Comparison of ENCODE assay signal across 8 cellular contexts in the genomic region with DNA sequence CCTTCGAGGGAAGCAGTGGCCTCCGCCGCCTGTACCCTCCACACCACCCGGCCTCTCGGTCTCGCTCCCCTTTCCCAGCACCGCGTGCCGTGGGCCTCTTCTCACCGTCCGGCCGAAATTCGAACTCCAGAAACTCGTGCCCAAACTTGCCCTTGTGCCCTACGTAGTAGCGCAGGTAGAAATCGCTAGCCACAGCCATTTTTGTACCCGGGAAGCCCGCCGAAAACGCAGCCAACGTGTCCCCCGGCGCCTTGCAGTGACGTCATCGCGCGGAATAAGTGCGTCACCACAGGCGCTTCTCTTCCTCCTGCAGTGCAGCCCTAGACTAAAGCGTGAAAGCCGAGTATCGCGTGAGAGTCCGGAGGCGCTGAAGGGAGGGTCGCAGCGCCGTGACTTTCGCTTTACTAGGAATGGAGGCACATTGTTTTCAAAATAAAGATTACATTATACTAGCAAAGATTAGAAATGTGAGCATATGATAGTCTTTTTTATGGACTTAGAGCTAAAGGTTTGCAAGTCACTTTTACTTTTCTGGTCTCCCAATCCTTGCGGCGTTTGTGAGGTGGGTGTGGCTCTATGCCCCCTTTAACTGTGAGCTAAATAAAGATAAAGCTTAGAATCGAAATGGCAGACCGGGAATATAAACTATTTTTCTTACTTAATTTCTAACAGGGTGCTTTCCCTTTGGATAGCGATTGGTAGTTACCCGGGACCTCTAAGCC. TPM values are rescaled to one million over a fixed set of nuclear protein-coding genes. Genes with fewer than 3 reads are reported as not detected.
DNase-seq lines count a peak whose midpoint lies in the region; ATAC-seq and TF ChIP-seq lines count a peak whose summit lies in the region.

A gene (minus strand): TSS at position 276 of the 722 bp plus-strand sequence. CDS start 77 bp downstream, at position 199.

- H3K36me3 Mint-ChIP-seq in T-helper 17 cell (ENCODE audit: low read depth), result peaks cover 2% of the 10 kb centered on the region
- peaks cover 10% of the 10 kb centered on the region for H3K36me3 Mint-ChIP-seq in progenitor cell of endocrine pancreas (ENCODE audit: insufficient read depth)

- TF ChIP-seq CTCF in left ventricle myocardium inferior (IDR thresholded peaks at IDR 0.05; ENCODE audit: borderline replicate concordance) (no peak), progenitor cell of endocrine pancreas (IDR thresholded peaks at IDR 0.05; ENCODE audit: unreplicated experiment) (no peak)

- H3K36me3 ChIP-seq in left ventricle myocardium inferior, result peaks cover 18% of the 10 kb centered on the region

- H3K27me3 ChIP-seq in left ventricle myocardium inferior (ENCODE audit: low read depth), result peaks cover 3% of the 10 kb centered on the region

- H3K4me1 ChIP-seq in left ventricle myocardium inferior, result peaks cover 23% of the 10 kb centered on the region

- no peaks in the 10 kb centered on the region for H3K9me3 Mint-ChIP-seq in progenitor cell of endocrine pancreas (ENCODE audit: low read depth)

- peak within 1 kb of the TSS; percentile 74 for H3K4me3 ChIP-seq in left ventricle myocardium inferior

- peak within 1 kb of the TSS; percentile 97 for H3K27ac Mint-ChIP-seq in T-helper 17 cell
- H3K27ac Mint-ChIP-seq in progenitor cell of endocrine pancreas, result peak within 1 kb of the TSS; percentile 99

- intact Hi-C loops in left ventricle myocardium inferior (cut with micrococcal nuclease), result loop anchor here (5.0 kb wide), 1 partner anchor 134 kb away; no protein-coding TSS in a partner anchor

- ATAC-seq in HG02885 (IDR thresholded peaks at IDR 0.05; ENCODE audit: poor library complexity, unreplicated experiment) (peak; percentile 96), T-helper 17 cell (peak; percentile 94)

- H3K27ac ChIP-seq in left ventricle myocardium inferior (replicated peaks), result peak within 1 kb of the TSS; percentile 85

- peaks cover 9% of the 10 kb centered on the region for H3K27me3 Mint-ChIP-seq in T-helper 17 cell
- no peaks in the 10 kb centered on the region for H3K27me3 Mint-ChIP-seq in progenitor cell of endocrine pancreas

- H3K4me1 Mint-ChIP-seq in T-helper 17 cell, result peaks cover 20% of the 10 kb centered on the region
- H3K4me1 Mint-ChIP-seq in progenitor cell of endocrine pancreas (ENCODE audit: low read depth), result peaks cover 30% of the 10 kb centered on the region

- DNase-seq in NCI-H1694 treated with DMSO at 0.1 percent for 48 hours (lab: John Stamatoyannopoulos, UW) (peak; percentile 96), T-helper 17 cell (peak; percentile 88 to 100 (median 92)), amygdala (lab: John Stamatoyannopoulos, UW) (peak; percentile 52 to 94 (median 83)), left ventricle myocardium inferior (peak; percentile 97), progenitor cell of endocrine pancreas (ENCODE audit: low spot score, unreplicated experiment) (peak; percentile 100), ureter (ENCODE audit: low spot score) (peak; percentile 97)

- H3K9me3 ChIP-seq in T-helper 17 cell (ENCODE audit: control insufficient read depth, low read length, poor library complexity, severe bottlenecking), result no peaks in the 10 kb centered on the region
- no peaks in the 10 kb centered on the region for H3K9me3 ChIP-seq in left ventricle myocardium inferior (replicated peaks)

- H3K4me3 Mint-ChIP-seq in T-helper 17 cell (peak within 1 kb of the TSS; percentile 96), progenitor cell of endocrine pancreas (ENCODE audit: low read depth) (peak within 1 kb of the TSS; percentile 99)

- TF ChIP-seq POLR2A in GM15510 (IDR thresholded peaks at IDR 0.05; ENCODE audit: borderline replicate concordance, extremely low read depth, insufficient read length), result peak; percentile 71

RNA-seq across cellular contexts. Expression of the gene that starts here (rescaled TPM):
- total RNA-seq in T-helper 17 cell (10 to 100 TPM; 10.6 to 11.1 TPM), left ventricle myocardium inferior (13.9 TPM), progenitor cell of endocrine pancreas (48.3 and 50.3 TPM in 2 replicates), ureter (28.3 TPM)

Comparison
In these comparisons a context has a peak if more than half of its experiments do, and no peak if none do; other contexts are left out.
1. Peak in every context shown above with its lines: DNase-seq, ATAC-seq, H3K4me3 ChIP-seq and H3K27ac ChIP-seq.